19 cellular contexts compared by ENCODE assay signal in genomic region chr7:123637878-123638277, GRCh38. TPM values are rescaled to one million over a fixed set of nuclear protein-coding genes. Genes with fewer than 3 reads are reported as not detected.
"Had no signal": no experiment of that assay in that cellular context is flagged by ENCODE, and none has a peak within 500 bp of the region (broad histone marks: within the 10 kb centered on the region; RNA-seq: fewer than 3 reads in every experiment).

No MANE protein-coding gene starts in this region.

- H3K36me3 ChIP-seq: MG63, SJSA1 had no signal

- DNase-seq: Karpas-422, KBM-7, MG63, NCI-H1092, NCI-H1105 treated with DMSO at 0.1 percent for 48 hours, NCI-H1417 treated with DMSO at 0.1 percent for 48 hours, NCI-H146, NCI-H1694 treated with DMSO at 0.1 percent for 48 hours, NCI-H2029 treated with DMSO at 0.1 percent for 48 hours, NCI-H2171 treated with DMSO at 0.1 percent for 48 hours, NCI-H345, NCI-H446 treated with DMSO at 0.1 percent for 48 hours, NCI-H510A treated with DMSO at 0.1 percent for 48 hours, Right ventricle myocardium superior, RPMI8226, SIG-M5 had no signal

- H3K27ac ChIP-seq: SJSA1, SK-N-MC had no signal

- H3K4me3 ChIP-seq: MG63, SJSA1, SK-N-MC had no signal

- H3K27me3 ChIP-seq: MG63, SJSA1 had no signal

- H3K9me3 ChIP-seq: MG63, SJSA1 had no signal

RNA-seq across cellular contexts. Expression of gene LMOD2, which starts 17.8 kb away (rescaled TPM):
- total RNA-seq: HT-29, SJSA1 had no signal

RNA-seq across cellular contexts. Expression of gene ASB15, which starts 36.3 kb away (rescaled TPM):
- total RNA-seq: HT-29 had no signal
